ENCODE assay signal across 17 cellular contexts in the genomic region with DNA sequence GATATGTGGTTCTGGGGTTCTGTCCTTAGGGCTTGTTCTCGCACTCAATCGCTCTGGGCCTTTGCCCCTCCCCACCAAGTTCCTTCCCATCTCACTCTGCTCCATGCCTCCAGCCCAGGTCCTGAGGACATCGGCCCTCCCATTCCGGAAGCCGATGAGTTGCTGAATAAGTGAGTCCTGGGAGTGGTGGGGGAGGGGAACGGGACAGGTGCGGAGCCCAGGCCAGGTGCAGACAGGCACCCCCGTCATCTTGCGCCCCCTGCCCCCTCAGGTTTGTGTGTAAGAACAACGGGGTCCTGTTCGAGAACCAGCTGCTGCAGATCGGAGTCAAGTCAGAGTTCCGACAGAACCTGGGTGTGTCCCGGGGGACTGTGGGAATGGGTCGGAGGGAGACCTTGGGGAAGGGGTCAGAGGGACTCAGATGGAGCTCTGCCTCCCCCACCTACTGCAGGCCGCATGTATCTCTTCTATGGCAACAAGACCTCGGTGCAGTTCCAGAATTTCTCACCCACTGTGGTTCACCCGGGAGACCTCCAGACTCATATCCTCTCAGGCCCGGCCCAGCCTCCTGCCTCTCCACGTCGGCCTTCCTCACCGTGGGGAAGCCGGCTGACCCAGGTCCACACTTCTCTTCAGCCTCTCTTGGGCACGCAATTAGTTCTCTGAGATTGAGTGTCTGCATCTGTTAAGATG. TPM values are rescaled to one million over a fixed set of nuclear protein-coding genes. Genes with fewer than 3 reads are reported as not detected.
DNase-seq lines count a peak whose midpoint lies in the region; ATAC-seq and TF ChIP-seq lines count a peak whose summit lies in the region.
"Had no signal": no experiment of that assay in that cellular context is flagged by ENCODE, and none has a peak within 500 bp of the region (broad histone marks: within the 10 kb centered on the region; RNA-seq: fewer than 3 reads in every experiment).

No MANE protein-coding gene starts in this region.

- H3K4me3 Mint-ChIP-seq in brain, result peak overlapping the region in 3 of 5 experiments; percentile 37 to 81 (median 69)
- H3K4me3 Mint-ChIP-seq: activated CD4-positive, alpha-beta memory T cell treated with anti-CD3 and anti-CD28 coated beads for 36 hours; CD4-positive, CD25-positive, alpha-beta regulatory T cell; central memory CD8-positive, alpha-beta T cell; stimulated activated naive CD8-positive, alpha-beta T cell treated with anti-CD3 and anti-CD28 coated beads, Interleukin-15, Interleukin-2, amounts not matched to agents 100 ng/mL and 50 ng/mL, for 24 hours had no signal

- peak overlapping the region in 3 of 5 experiments; percentile 88 to 97 (median 95) for H3K27ac Mint-ChIP-seq in brain
- H3K27ac Mint-ChIP-seq: activated CD4-positive, alpha-beta memory T cell treated with anti-CD3 and anti-CD28 coated beads for 36 hours; CD4-positive, CD25-positive, alpha-beta regulatory T cell; stimulated activated naive CD8-positive, alpha-beta T cell treated with anti-CD3 and anti-CD28 coated beads, Interleukin-15, Interleukin-2, amounts not matched to agents 100 ng/mL and 50 ng/mL, for 24 hours had no signal

- peaks cover 41% of the 10 kb centered on the region for H3K36me3 Mint-ChIP-seq in brain

- H3K9me3 Mint-ChIP-seq in brain, result no peaks in the 10 kb centered on the region
- H3K9me3 Mint-ChIP-seq: activated CD4-positive, alpha-beta memory T cell treated with anti-CD3 and anti-CD28 coated beads for 36 hours; CD4-positive, CD25-positive, alpha-beta regulatory T cell; central memory CD8-positive, alpha-beta T cell; stimulated activated naive CD8-positive, alpha-beta T cell treated with anti-CD3 and anti-CD28 coated beads, Interleukin-15, Interleukin-2, amounts not matched to agents 100 ng/mL and 50 ng/mL, for 24 hours had no signal

- peaks cover 9% of the 10 kb centered on the region for H3K4me1 Mint-ChIP-seq in brain
- H3K4me1 Mint-ChIP-seq: central memory CD8-positive, alpha-beta T cell had no signal

- no peaks in the 10 kb centered on the region for H3K36me3 ChIP-seq in testis (ENCODE audit: low read depth, missing control alignments)

- 41 to 58% methylated on average over 13 to 24 of the region's 24 CpGs for WGBS in testis, 2 donors

- TF ChIP-seq CTCF in brain (conservative IDR thresholded peaks at IDR 0.05) (no peak), testis (IDR thresholded peaks at IDR 0.05) (no peak)

- H3K27me3 Mint-ChIP-seq in brain, result no peaks in the 10 kb centered on the region
- H3K27me3 Mint-ChIP-seq: activated CD4-positive, alpha-beta memory T cell treated with anti-CD3 and anti-CD28 coated beads for 36 hours; CD4-positive, CD25-positive, alpha-beta regulatory T cell; central memory CD8-positive, alpha-beta T cell; stimulated activated naive CD8-positive, alpha-beta T cell treated with anti-CD3 and anti-CD28 coated beads, Interleukin-15, Interleukin-2, amounts not matched to agents 100 ng/mL and 50 ng/mL, for 24 hours had no signal

- peaks cover 19% of the 10 kb centered on the region for H3K4me1 ChIP-seq in testis

- H3K27ac ChIP-seq in layer of hippocampus (ENCODE audit: low read depth, low read length), result peak overlapping the region; percentile 35
- peak overlapping the region; percentile 75 to 77 for H3K27ac ChIP-seq in testis
- H3K27ac ChIP-seq: KMS-11, left lung, PC-9 had no signal

- H3K27me3 ChIP-seq in layer of hippocampus (ENCODE audit: control insufficient read depth, insufficient read depth, low read length) (no peaks in the 10 kb centered on the region), testis (no peaks in the 10 kb centered on the region)
- H3K27me3 ChIP-seq: left lung had no signal

- intact Hi-C loops in testis (cut with DNase I; ENCODE audit: low total_unique reads), result no loop called here
- intact Hi-C loops in posterior vena cava (cut with DNase I), result loop anchor here in 1 of 2 donors (5.0 kb wide), 1 partner anchor 36 kb away; a partner anchor contains a TSS

- ATAC-seq in GM18498 (IDR thresholded peaks at IDR 0.05; ENCODE audit: unreplicated experiment), result no peak

- peak; percentile 81 for DNase-seq in NCI-H2029 (lab: John Stamatoyannopoulos, UW)
- DNase-seq in testis, result no peak
- DNase-seq in NCI-H2107 (lab: John Stamatoyannopoulos, UW), result no peak
- no peak for DNase-seq in posterior vena cava (ENCODE audit: low spot score)
- DNase-seq: activated CD4-positive, alpha-beta memory T cell treated with anti-CD3 and anti-CD28 coated beads for 36 hours; CD4-positive, CD25-positive, alpha-beta regulatory T cell; NCI-H2081 treated with DMSO at 0.1 percent for 48 hours; PC-9; stimulated activated CD4-positive, alpha-beta T cell treated with anti-CD3 and anti-CD28 coated beads, Interleukin-4, amount 100 ng/mL, for 24 hours; T-helper 2 cell had no signal

- peak overlapping the region; percentile 41 to 48 for H3K4me3 ChIP-seq in testis
- H3K4me3 ChIP-seq: PC-9 had no signal

- H3K9me3 ChIP-seq in testis, result no peaks in the 10 kb centered on the region
- H3K9me3 ChIP-seq: left lung had no signal

- no peak for TF ChIP-seq POLR2A in testis (IDR thresholded peaks at IDR 0.05)

RNA-seq across cellular contexts. Expression of a gene that starts 10.1 kb away (rescaled TPM):
- polyA plus RNA-seq in brain (ENCODE audit: insufficient read depth, low read depth, low replicate concordance) (89.3 TPM), testis (ENCODE audit: insufficient read depth, low read depth, low replicate concordance) (98.0 TPM)
- total RNA-seq in testis (100 to 1,000 TPM in 1 of 2 donors, 10 to 100 TPM in 1; 56.0 to 101 TPM), posterior vena cava (10 to 100 TPM in 1 of 2 donors, 1 to 10 TPM in 1; 6.9 to 12.2 TPM)

RNA-seq across cellular contexts. Expression of a gene that starts 15.1 kb away (rescaled TPM):
- polyA plus RNA-seq in brain (ENCODE audit: insufficient read depth, low read depth, low replicate concordance) (96.6 TPM), testis (ENCODE audit: insufficient read depth, low read depth, low replicate concordance) (156 TPM)
- total RNA-seq in testis (100 to 1,000 TPM; 244 to 246 TPM), posterior vena cava (10 to 100 TPM; 25.6 to 25.9 TPM)

RNA-seq across cellular contexts. Expression of a gene that starts 36.2 kb away (rescaled TPM):
- polyA plus RNA-seq in brain (ENCODE audit: insufficient read depth, low read depth, low replicate concordance), result 106 TPM
- total RNA-seq in testis, result 100 to 1,000 TPM; 301 to 358 TPM
- polyA plus RNA-seq in testis (ENCODE audit: insufficient read depth, low read depth, low replicate concordance), result 226 TPM
- total RNA-seq in posterior vena cava, result 10 to 100 TPM; 81.7 to 88.1 TPM

RNA-seq across cellular contexts. Expression of a gene that starts 39.9 kb away (rescaled TPM):
- not detected for polyA plus RNA-seq in brain (ENCODE audit: insufficient read depth, low read depth, low replicate concordance)
- 100 to 1,000 TPM in 1 of 2 donors, 10 to 100 TPM in 1; 65.3 to 101 TPM for total RNA-seq in testis
- 137 TPM for polyA plus RNA-seq in testis (ENCODE audit: insufficient read depth, low read depth, low replicate concordance)
- total RNA-seq in posterior vena cava, result 1 to 10 TPM; 2.0 to 2.7 TPM
- total RNA-seq: CD4-positive, CD25-positive, alpha-beta regulatory T cell; PC-9 had no signal

RNA-seq across cellular contexts. Expression of a gene that starts 48.0 kb away (rescaled TPM):
- polyA plus RNA-seq in brain (ENCODE audit: insufficient read depth, low read depth, low replicate concordance) (431 TPM), testis (ENCODE audit: insufficient read depth, low read depth, low replicate concordance) (235 TPM)
- total RNA-seq in testis (100 to 1,000 TPM; 257 to 260 TPM), posterior vena cava (10 to 100 TPM; 78.7 to 95.2 TPM)

Comparison
In these comparisons a context has a peak if more than half of its experiments do, and no peak if none do; other contexts are left out.
1. RNA of a gene that starts 10.1 kb away (total RNA-seq): 56.0 to 101 TPM in testis; 6.9 to 12.2 TPM in posterior vena cava; every median in the first group is over 4 times any median in the second.
2. RNA of a gene that starts 15.1 kb away (total RNA-seq): 244 to 246 TPM in testis; 25.6 to 25.9 TPM in posterior vena cava; every median in the first group is over 4 times any median in the second.